ENCODE assay signal across 1 cellular context in genomic region chr18:78721986-78722385, GRCh38.
TF ChIP-seq lines count a peak whose summit lies in the region.

No MANE protein-coding gene starts in this region.

TF ChIP-seq in H1, 55 proteins besides CTCF, POLR2A, EP300 and RAD21:
- TF ChIP-seq NANOG (IDR thresholded peaks at IDR 0.05; ENCODE audit: insufficient read depth, low read depth, low read length, poor library complexity, severe bottlenecking) (no peak), CHD7 (IDR thresholded peaks at IDR 0.05; ENCODE audit: insufficient replicate concordance, low read length) (no peak), ATF3 (IDR thresholded peaks at IDR 0.05; ENCODE audit: insufficient read depth, low read depth, low read length) (no peak), TBP (IDR thresholded peaks at IDR 0.05; ENCODE audit: low read depth, low read length) (no peak), SP4 (IDR thresholded peaks at IDR 0.05; ENCODE audit: low read length) (no peak), TCF12 (IDR thresholded peaks at IDR 0.05; ENCODE audit: low read depth, low read length) (no peak), CREB1 (IDR thresholded peaks at IDR 0.05) (no peak), CHD1 (IDR thresholded peaks at IDR 0.05; ENCODE audit: low read depth, low read length) (no peak), TAF1 (IDR thresholded peaks at IDR 0.05; ENCODE audit: low read depth, low read length) (no peak), CEBPB (IDR thresholded peaks at IDR 0.05; ENCODE audit: low read depth, low read length) (no peak), BRCA1 (IDR thresholded peaks at IDR 0.05; ENCODE audit: low read depth, low read length) (no peak), SP2 (IDR thresholded peaks at IDR 0.05; ENCODE audit: low read length) (no peak), GTF2F1 (IDR thresholded peaks at IDR 0.05; ENCODE audit: borderline replicate concordance, low read depth, low read length) (no peak), KDM4A (IDR thresholded peaks at IDR 0.05; ENCODE audit: low read depth, low read length, severe bottlenecking) (no peak), SP1 (IDR thresholded peaks at IDR 0.05; ENCODE audit: low read depth, low read length) (no peak)
